ENCODE assay signal across 10 cellular contexts in the genomic region with DNA sequence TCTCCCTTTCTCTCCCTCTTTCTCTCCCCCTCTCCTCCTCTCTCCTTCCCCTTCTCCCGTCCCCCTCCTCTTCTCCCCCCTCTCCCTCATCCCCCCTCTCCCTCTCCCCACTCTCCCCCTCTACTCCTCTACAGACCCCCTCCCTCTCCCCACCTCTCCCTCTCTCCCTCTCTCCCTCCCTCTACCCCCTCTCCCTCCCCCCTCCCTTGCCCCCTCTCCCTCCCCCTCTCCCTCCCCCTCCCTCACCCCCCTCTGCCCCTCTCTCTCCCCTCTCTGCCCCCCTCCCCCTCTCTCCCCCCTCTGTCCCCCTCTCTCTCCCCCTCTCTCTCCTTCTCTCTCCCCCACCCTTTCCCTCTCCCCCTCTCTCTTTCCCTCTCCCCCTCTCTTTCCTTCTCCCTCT.
"Had no signal": no experiment of that assay in that cellular context is flagged by ENCODE, and none has a peak within 500 bp of the region (broad histone marks: within the 10 kb centered on the region; RNA-seq: fewer than 3 reads in every experiment).

No MANE protein-coding gene starts in this region.

- H3K27ac ChIP-seq: GM23248 had no signal

- H3K9ac ChIP-seq: GM23248 had no signal

- H3K36me3 ChIP-seq: HAP-1 had no signal

- H3K27ac Mint-ChIP-seq: GM23338, H9, HFFc6 had no signal

- H3K4me1 ChIP-seq: HAP-1 had no signal

- H3K4me3 Mint-ChIP-seq: GM23338, H9, HFFc6 had no signal

- H3K4me3 ChIP-seq: GM23248, GM23338, HAP-1 had no signal

- H3K9me3 ChIP-seq: HAP-1 had no signal

- FAIRE-seq: H1, H54 had no signal

- ATAC-seq: GM23338 had no signal

- H3K4me2 ChIP-seq: GM23338 had no signal

- H2AFZ ChIP-seq: GM23248, GM23338 had no signal

- DNase-seq: GM23248, GOT3, H7, H9, HCEC 1CT, HFFc6 had no signal
